ENCODE assay signal across 19 cellular contexts in genomic region chr15:31285772-31286261, GRCh38. TPM values are rescaled to one million over a fixed set of nuclear protein-coding genes. Genes with fewer than 3 reads are reported as not detected.
DNase-seq lines count a peak whose midpoint lies in the region; ATAC-seq, FAIRE-seq and TF ChIP-seq lines count a peak whose summit lies in the region.
"Had no signal": no experiment of that assay in that cellular context is flagged by ENCODE, and none has a peak within 500 bp of the region (broad histone marks: within the 10 kb centered on the region; RNA-seq: fewer than 3 reads in every experiment).

No MANE protein-coding gene starts in this region.

- intact Hi-C loops in vagina (cut with DNase I) = no loop called here

- no peaks in the 10 kb centered on the region for H3K4me1 Mint-ChIP-seq in CD8-positive, alpha-beta memory T cell

- H3K9me3 ChIP-seq in vagina = peaks cover 5% of the 10 kb centered on the region
- no peaks in the 10 kb centered on the region for H3K9me3 ChIP-seq in CD8-positive, alpha-beta memory T cell (ENCODE audit: low read length)
- H3K9me3 ChIP-seq: psoas muscle had no signal

- no peaks in the 10 kb centered on the region for H3K36me3 ChIP-seq in vagina
- no peaks in the 10 kb centered on the region for H3K36me3 ChIP-seq in CD8-positive, alpha-beta memory T cell (ENCODE audit: insufficient read depth, low read length)
- H3K36me3 ChIP-seq: esophagus squamous epithelium had no signal

- H3K4me1 ChIP-seq in vagina = no peaks in the 10 kb centered on the region
- H3K4me1 ChIP-seq in CD8-positive, alpha-beta memory T cell (ENCODE audit: insufficient read depth, low read length) = no peaks in the 10 kb centered on the region
- H3K4me1 ChIP-seq: esophagus squamous epithelium, psoas muscle had no signal

- H3K36me3 Mint-ChIP-seq in CD8-positive, alpha-beta memory T cell = peaks cover 0 to 19% (median 0%) of the 10 kb centered on the region in 3 donors

- peaks cover 1 to 3% of the 10 kb centered on the region in 2 donors for H3K27me3 Mint-ChIP-seq in CD8-positive, alpha-beta memory T cell

- ATAC-seq in GM19035 (IDR thresholded peaks at IDR 0.05; ENCODE audit: unreplicated experiment) (peak; percentile 64), HG02610 (IDR thresholded peaks at IDR 0.05; ENCODE audit: unreplicated experiment) (peak; percentile 87), HG03354 (IDR thresholded peaks at IDR 0.05; ENCODE audit: poor library complexity, severe bottlenecking, unreplicated experiment) (peak; percentile 89)
- ATAC-seq: left colon, psoas muscle had no signal

- no peak overlapping the region for H3K4me3 Mint-ChIP-seq in CD8-positive, alpha-beta memory T cell
- H3K4me3 Mint-ChIP-seq: T-helper 2 cell treated with Interferon-gamma antibody and Interleukin-4, amounts not matched to agents 5 μg/mL and 100 μg/mL, for 36 hours had no signal

- CTCF ChIA-PET in CD8-positive, alpha-beta memory T cell (lab: Charles Lee) = no interaction called here

- peaks cover 2 to 15% (median 8%) of the 10 kb centered on the region in 5 donors for H3K9me3 Mint-ChIP-seq in CD8-positive, alpha-beta memory T cell

- no peak overlapping the region for H3K27ac ChIP-seq in vagina
- H3K27ac ChIP-seq in CD8-positive, alpha-beta memory T cell (ENCODE audit: low read depth, low read length) = no peak overlapping the region
- H3K27ac ChIP-seq: coronary artery, esophagus squamous epithelium, hepatocyte, psoas muscle, RWPE1 had no signal

- TF ChIP-seq CTCF in vagina (IDR thresholded peaks at IDR 0.05) = no peak

- DNase-seq in GM12892 (ENCODE audit: insufficient read length) (no peak), vagina (ENCODE audit: extremely low spot score in 2 of 2) (no peak), NCI-H128 (lab: John Stamatoyannopoulos, UW; ENCODE audit: unreplicated experiment) (no peak), NCI-H69 (lab: John Stamatoyannopoulos, UW) (no peak)
- no peak for DNase-seq in CD8-positive, alpha-beta memory T cell
- DNase-seq: activated CD4-positive, alpha-beta T cell treated with anti-CD3 and anti-CD28 coated beads for 48 hours; DMS 273 treated with DMSO at 0.1 percent for 48 hours; esophagus squamous epithelium; left colon; NCI-H1417; psoas muscle; trophoblast cell had no signal

- H3K27ac Mint-ChIP-seq in CD8-positive, alpha-beta memory T cell = no peak overlapping the region
- H3K27ac Mint-ChIP-seq: T-helper 2 cell treated with Interferon-gamma antibody and Interleukin-4, amounts not matched to agents 5 μg/mL and 100 μg/mL, for 36 hours had no signal

- H3K4me3 ChIP-seq in vagina = no peak overlapping the region
- H3K4me3 ChIP-seq in CD8-positive, alpha-beta memory T cell (ENCODE audit: low read length) = no peak overlapping the region
- H3K4me3 ChIP-seq: coronary artery, esophagus squamous epithelium, hepatocyte, psoas muscle had no signal

- TF ChIP-seq POLR2A in GM12892 (IDR thresholded peaks at IDR 0.05; ENCODE audit: low read depth, low read length) = no peak
- no peak for TF ChIP-seq POLR2A in vagina (IDR thresholded peaks at IDR 0.05)

- H3K27me3 ChIP-seq in vagina = no peaks in the 10 kb centered on the region
- H3K27me3 ChIP-seq in CD8-positive, alpha-beta memory T cell (ENCODE audit: insufficient read depth, low read length, poor library complexity, severe bottlenecking) = no peaks in the 10 kb centered on the region
- H3K27me3 ChIP-seq: esophagus squamous epithelium, hepatocyte had no signal

- POLR2A ChIA-PET in CD8-positive, alpha-beta memory T cell (lab: Charles Lee) = no interaction called here

- peak; percentile 90 for FAIRE-seq in GM12892 (lab: Jason Lieb, UNC)

RNA-seq across cellular contexts. Expression of gene KLF13, which starts 40.8 kb away (rescaled TPM):
- 39.1 TPM for polyA plus RNA-seq in GM12892 (2012; ENCODE audit: missing spikeins)
- 30.9 TPM for total RNA-seq in vagina
- total RNA-seq in CD8-positive, alpha-beta memory T cell = 100 to 1,000 TPM; 145 to 147 TPM
- 109 TPM for polyA plus RNA-seq in CD8-positive, alpha-beta memory T cell
